Comparison of ENCODE assay signal across 1 cellular context in the genomic region with DNA sequence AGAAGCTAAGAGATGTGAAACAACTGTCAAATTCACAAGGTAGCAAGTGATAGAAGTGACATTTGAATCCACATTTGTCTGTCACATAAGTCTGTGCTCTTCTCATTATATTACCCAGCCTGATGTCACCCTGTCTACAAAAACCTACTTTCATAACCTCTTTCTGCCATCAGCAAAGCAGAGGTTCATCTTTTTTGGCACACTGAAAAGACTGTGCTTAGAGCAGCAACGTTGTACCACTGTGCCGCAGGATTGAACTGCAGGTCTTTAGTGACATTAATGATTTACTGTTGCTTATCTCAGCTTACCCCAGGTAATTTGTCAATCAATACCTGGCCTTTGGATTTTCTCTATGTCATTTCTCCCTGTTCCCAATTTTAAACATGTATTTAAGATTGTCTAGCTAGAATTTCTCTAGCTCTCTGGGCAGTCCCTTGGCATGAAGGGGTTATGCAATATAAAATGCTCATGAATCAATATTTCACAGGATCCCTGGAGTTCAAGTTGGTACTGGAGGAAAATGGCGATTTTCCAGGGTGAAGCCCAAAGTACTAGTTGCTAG.
TF ChIP-seq lines count a peak whose summit lies in the region.

No MANE protein-coding gene starts in this region.

TF ChIP-seq in HepG2, 621 proteins besides CTCF, POLR2A, EP300 and RAD21 (continued from another document and continues in another):
- no peak for TF ChIP-seq BRCA1 (CRISPR knock-in tag; IDR thresholded peaks at IDR 0.05)
- TF ChIP-seq IKZF4 (CRISPR knock-in tag; IDR thresholded peaks at IDR 0.05; ENCODE audit: borderline replicate concordance, low read depth, not compliant biosample characterization): no peak
- no peak for TF ChIP-seq ZNF337 (CRISPR knock-in tag; IDR thresholded peaks at IDR 0.05; ENCODE audit: borderline replicate concordance, low read depth)
- TF ChIP-seq LCORL (IDR thresholded peaks at IDR 0.05): no peak
- peak; percentile 59; the same call in 1 of the 2 replicates for TF ChIP-seq LCORL (CRISPR knock-in tag; IDR thresholded peaks at IDR 0.05)
- peak; percentile 46; the same call in 1 of the 2 replicates for TF ChIP-seq KMT2B (CRISPR knock-in tag; IDR thresholded peaks at IDR 0.05)
- TF ChIP-seq, protein P1, sequence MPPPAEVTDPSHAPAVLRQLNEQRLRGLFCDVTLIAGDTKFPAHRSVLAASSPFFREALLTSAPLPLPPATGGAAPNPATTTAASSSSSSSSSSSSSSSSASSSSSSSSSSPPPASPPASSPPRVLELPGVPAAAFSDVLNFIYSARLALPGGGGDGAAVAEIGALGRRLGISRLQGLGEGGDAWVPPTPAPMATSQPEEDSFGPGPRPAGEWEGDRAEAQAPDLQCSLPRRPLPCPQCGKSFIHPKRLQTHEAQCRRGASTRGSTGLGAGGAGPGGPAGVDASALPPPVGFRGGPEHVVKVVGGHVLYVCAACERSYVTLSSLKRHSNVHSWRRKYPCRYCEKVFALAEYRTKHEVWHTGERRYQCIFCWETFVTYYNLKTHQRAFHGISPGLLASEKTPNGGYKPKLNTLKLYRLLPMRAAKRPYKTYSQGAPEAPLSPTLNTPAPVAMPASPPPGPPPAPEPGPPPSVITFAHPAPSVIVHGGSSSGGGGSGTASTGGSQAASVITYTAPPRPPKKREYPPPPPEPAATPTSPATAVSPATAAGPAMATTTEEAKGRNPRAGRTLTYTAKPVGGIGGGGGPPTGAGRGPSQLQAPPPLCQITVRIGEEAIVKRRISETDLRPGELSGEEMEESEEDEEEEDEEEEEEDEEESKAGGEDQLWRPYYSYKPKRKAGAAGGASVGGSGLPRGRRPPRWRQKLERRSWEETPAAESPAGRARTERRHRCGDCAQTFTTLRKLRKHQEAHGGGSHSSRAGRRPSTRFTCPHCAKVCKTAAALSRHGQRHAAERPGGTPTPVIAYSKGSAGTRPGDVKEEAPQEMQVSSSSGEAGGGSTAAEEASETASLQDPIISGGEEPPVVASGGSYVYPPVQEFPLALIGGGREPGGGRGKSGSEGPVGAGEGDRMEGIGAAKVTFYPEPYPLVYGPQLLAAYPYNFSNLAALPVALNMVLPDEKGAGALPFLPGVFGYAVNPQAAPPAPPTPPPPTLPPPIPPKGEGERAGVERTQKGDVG (CRISPR knock-in tag; IDR thresholded peaks at IDR 0.05; ENCODE audit: borderline replicate concordance): no peak
- no peak for TF ChIP-seq BORCS8-MEF2B (CRISPR knock-in tag; IDR thresholded peaks at IDR 0.05)
- TF ChIP-seq HOXD1 (CRISPR knock-in tag; IDR thresholded peaks at IDR 0.05): no peak
- TF ChIP-seq, protein P2, sequence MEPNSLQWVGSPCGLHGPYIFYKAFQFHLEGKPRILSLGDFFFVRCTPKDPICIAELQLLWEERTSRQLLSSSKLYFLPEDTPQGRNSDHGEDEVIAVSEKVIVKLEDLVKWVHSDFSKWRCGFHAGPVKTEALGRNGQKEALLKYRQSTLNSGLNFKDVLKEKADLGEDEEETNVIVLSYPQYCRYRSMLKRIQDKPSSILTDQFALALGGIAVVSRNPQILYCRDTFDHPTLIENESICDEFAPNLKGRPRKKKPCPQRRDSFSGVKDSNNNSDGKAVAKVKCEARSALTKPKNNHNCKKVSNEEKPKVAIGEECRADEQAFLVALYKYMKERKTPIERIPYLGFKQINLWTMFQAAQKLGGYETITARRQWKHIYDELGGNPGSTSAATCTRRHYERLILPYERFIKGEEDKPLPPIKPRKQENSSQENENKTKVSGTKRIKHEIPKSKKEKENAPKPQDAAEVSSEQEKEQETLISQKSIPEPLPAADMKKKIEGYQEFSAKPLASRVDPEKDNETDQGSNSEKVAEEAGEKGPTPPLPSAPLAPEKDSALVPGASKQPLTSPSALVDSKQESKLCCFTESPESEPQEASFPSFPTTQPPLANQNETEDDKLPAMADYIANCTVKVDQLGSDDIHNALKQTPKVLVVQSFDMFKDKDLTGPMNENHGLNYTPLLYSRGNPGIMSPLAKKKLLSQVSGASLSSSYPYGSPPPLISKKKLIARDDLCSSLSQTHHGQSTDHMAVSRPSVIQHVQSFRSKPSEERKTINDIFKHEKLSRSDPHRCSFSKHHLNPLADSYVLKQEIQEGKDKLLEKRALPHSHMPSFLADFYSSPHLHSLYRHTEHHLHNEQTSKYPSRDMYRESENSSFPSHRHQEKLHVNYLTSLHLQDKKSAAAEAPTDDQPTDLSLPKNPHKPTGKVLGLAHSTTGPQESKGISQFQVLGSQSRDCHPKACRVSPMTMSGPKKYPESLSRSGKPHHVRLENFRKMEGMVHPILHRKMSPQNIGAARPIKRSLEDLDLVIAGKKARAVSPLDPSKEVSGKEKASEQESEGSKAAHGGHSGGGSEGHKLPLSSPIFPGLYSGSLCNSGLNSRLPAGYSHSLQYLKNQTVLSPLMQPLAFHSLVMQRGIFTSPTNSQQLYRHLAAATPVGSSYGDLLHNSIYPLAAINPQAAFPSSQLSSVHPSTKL (CRISPR knock-in tag; IDR thresholded peaks at IDR 0.05): peak; percentile 51
- no peak for TF ChIP-seq TRIM22 (IDR thresholded peaks at IDR 0.05)
- no peak for TF ChIP-seq ZZZ3 (CRISPR knock-in tag; IDR thresholded peaks at IDR 0.05; ENCODE audit: borderline replicate concordance)
- TF ChIP-seq PAXIP1 (CRISPR knock-in tag; conservative IDR thresholded peaks at IDR 0.05): peak; percentile 89
- TF ChIP-seq, protein P3, sequence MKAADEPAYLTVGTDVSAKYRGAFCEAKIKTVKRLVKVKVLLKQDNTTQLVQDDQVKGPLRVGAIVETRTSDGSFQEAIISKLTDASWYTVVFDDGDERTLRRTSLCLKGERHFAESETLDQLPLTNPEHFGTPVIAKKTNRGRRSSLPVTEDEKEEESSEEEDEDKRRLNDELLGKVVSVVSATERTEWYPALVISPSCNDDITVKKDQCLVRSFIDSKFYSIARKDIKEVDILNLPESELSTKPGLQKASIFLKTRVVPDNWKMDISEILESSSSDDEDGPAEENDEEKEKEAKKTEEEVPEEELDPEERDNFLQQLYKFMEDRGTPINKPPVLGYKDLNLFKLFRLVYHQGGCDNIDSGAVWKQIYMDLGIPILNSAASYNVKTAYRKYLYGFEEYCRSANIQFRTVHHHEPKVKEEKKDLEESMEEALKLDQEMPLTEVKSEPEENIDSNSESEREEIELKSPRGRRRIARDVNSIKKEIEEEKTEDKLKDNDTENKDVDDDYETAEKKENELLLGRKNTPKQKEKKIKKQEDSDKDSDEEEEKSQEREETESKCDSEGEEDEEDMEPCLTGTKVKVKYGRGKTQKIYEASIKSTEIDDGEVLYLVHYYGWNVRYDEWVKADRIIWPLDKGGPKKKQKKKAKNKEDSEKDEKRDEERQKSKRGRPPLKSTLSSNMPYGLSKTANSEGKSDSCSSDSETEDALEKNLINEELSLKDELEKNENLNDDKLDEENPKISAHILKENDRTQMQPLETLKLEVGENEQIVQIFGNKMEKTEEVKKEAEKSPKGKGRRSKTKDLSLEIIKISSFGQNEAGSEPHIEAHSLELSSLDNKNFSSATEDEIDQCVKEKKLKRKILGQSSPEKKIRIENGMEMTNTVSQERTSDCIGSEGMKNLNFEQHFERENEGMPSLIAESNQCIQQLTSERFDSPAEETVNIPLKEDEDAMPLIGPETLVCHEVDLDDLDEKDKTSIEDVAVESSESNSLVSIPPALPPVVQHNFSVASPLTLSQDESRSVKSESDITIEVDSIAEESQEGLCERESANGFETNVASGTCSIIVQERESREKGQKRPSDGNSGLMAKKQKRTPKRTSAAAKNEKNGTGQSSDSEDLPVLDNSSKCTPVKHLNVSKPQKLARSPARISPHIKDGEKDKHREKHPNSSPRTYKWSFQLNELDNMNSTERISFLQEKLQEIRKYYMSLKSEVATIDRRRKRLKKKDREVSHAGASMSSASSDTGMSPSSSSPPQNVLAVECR (CRISPR knock-in tag; IDR thresholded peaks at IDR 0.05; ENCODE audit: borderline replicate concordance): no peak
- no peak for TF ChIP-seq DDIT3 (CRISPR knock-in tag; IDR thresholded peaks at IDR 0.05)
- TF ChIP-seq ZNF619 (CRISPR knock-in tag; IDR thresholded peaks at IDR 0.05): no peak
- TF ChIP-seq ZNF430 (CRISPR knock-in tag; IDR thresholded peaks at IDR 0.05): no peak
- no peak for TF ChIP-seq NR2F6 (IDR thresholded peaks at IDR 0.05)
- TF ChIP-seq NR2F6 (CRISPR knock-in tag; IDR thresholded peaks at IDR 0.05): peak; percentile 39; the same call in 1 of the 2 replicates
- TF ChIP-seq, protein P4, sequence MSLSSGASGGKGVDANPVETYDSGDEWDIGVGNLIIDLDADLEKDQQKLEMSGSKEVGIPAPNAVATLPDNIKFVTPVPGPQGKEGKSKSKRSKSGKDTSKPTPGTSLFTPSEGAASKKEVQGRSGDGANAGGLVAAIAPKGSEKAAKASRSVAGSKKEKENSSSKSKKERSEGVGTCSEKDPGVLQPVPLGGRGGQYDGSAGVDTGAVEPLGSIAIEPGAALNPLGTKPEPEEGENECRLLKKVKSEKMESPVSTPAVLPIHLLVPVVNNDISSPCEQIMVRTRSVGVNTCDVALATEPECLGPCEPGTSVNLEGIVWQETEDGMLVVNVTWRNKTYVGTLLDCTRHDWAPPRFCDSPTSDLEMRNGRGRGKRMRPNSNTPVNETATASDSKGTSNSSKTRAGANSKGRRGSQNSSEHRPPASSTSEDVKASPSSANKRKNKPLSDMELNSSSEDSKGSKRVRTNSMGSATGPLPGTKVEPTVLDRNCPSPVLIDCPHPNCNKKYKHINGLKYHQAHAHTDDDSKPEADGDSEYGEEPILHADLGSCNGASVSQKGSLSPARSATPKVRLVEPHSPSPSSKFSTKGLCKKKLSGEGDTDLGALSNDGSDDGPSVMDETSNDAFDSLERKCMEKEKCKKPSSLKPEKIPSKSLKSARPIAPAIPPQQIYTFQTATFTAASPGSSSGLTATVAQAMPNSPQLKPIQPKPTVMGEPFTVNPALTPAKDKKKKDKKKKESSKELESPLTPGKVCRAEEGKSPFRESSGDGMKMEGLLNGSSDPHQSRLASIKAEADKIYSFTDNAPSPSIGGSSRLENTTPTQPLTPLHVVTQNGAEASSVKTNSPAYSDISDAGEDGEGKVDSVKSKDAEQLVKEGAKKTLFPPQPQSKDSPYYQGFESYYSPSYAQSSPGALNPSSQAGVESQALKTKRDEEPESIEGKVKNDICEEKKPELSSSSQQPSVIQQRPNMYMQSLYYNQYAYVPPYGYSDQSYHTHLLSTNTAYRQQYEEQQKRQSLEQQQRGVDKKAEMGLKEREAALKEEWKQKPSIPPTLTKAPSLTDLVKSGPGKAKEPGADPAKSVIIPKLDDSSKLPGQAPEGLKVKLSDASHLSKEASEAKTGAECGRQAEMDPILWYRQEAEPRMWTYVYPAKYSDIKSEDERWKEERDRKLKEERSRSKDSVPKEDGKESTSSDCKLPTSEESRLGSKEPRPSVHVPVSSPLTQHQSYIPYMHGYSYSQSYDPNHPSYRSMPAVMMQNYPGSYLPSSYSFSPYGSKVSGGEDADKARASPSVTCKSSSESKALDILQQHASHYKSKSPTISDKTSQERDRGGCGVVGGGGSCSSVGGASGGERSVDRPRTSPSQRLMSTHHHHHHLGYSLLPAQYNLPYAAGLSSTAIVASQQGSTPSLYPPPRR (CRISPR knock-in tag; IDR thresholded peaks at IDR 0.05; ENCODE audit: borderline replicate concordance): peak; percentile 46; the same call in 1 of the 2 replicates
- TF ChIP-seq, protein P5, sequence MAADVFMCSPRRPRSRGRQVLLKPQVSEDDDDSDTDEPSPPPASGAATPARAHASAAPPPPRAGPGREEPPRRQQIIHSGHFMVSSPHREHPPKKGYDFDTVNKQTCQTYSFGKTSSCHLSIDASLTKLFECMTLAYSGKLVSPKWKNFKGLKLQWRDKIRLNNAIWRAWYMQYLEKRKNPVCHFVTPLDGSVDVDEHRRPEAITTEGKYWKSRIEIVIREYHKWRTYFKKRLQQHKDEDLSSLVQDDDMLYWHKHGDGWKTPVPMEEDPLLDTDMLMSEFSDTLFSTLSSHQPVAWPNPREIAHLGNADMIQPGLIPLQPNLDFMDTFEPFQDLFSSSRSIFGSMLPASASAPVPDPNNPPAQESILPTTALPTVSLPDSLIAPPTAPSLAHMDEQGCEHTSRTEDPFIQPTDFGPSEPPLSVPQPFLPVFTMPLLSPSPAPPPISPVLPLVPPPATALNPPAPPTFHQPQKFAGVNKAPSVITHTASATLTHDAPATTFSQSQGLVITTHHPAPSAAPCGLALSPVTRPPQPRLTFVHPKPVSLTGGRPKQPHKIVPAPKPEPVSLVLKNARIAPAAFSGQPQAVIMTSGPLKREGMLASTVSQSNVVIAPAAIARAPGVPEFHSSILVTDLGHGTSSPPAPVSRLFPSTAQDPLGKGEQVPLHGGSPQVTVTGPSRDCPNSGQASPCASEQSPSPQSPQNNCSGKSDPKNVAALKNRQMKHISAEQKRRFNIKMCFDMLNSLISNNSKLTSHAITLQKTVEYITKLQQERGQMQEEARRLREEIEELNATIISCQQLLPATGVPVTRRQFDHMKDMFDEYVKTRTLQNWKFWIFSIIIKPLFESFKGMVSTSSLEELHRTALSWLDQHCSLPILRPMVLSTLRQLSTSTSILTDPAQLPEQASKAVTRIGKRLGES (CRISPR knock-in tag; IDR thresholded peaks at IDR 0.05; ENCODE audit: borderline replicate concordance): no peak
- TF ChIP-seq ZNF776 (CRISPR knock-in tag; IDR thresholded peaks at IDR 0.05): no peak
- no peak for TF ChIP-seq ZNF766 (CRISPR knock-in tag; IDR thresholded peaks at IDR 0.05; ENCODE audit: borderline replicate concordance)
